In the genomic region with DNA sequence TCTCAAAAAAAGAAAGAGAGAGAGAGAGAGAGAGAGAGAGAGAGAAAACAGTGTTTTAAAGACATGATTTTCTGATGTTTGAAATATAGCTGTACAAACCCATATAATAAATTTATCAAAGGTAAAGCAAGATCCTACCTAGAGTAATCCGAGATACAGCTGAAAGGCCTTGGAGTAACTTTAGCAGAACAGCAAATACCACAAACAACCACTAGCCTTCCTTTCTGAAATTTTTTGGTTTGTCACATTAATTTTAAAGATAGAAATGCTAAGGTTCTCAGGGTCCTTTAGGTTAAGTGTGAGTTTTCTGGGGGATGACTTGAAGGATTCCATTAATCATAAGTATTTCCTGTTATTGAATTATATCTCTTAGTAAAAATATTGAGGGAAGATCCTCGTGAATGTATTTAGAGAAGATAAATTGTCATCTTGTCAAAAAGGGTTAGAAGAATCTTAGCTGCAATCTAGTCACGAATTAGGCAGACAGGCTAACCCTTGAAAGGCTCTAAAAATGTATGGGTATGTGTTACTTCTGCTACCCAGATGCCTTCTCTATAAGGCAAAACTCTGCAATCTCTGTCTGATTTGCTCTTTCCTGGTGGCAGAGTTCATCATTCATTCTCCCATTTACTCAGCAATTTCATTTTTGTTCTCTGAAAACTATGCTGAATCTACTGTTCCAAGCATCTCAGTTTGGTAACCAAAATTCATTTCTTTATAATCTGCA, we compare ENCODE assay signal across 22 cellular contexts. TPM values are rescaled to one million over a fixed set of nuclear protein-coding genes. Genes with fewer than 3 reads are reported as not detected.
A peak's percentile ranks its signal among the peaks of the same experiment; 100 is the strongest.
DNase-seq lines count a peak whose midpoint lies in the region; ATAC-seq and TF ChIP-seq lines count a peak whose summit lies in the region.
"Had no signal": no experiment of that assay in that cellular context is flagged by ENCODE, and none has a peak within 500 bp of the region (broad histone marks: within the 10 kb centered on the region; RNA-seq: fewer than 3 reads in every experiment).

No MANE protein-coding gene starts in this region.

- no peak overlapping the region for H3K4me3 ChIP-seq in CD8-positive, alpha-beta T cell (ENCODE audit: low read depth, low read length)

- POLR2A ChIA-PET in CD8-positive, alpha-beta T cell (lab: Charles Lee) = no interaction called here

- H3K36me3 ChIP-seq in CD8-positive, alpha-beta T cell (ENCODE audit: insufficient read depth, low read length) = peaks cover 6% of the 10 kb centered on the region

- no peaks in the 10 kb centered on the region for H3K9me3 ChIP-seq in CD8-positive, alpha-beta T cell (ENCODE audit: low read length)
- H3K9me3 ChIP-seq in T-helper 17 cell (ENCODE audit: control insufficient read depth, low read length, poor library complexity, severe bottlenecking) = no peaks in the 10 kb centered on the region
- H3K9me3 ChIP-seq: SK-N-SH had no signal

- no peak overlapping the region for H3K4me3 Mint-ChIP-seq in activated CD8-positive, alpha-beta memory T cell treated with anti-CD3 and anti-CD28 coated beads, Interleukin-2, amount 10 ng/mL, durations not matched to agents 7 days and 5 days
- H3K4me3 Mint-ChIP-seq in CD8-positive, alpha-beta T cell = no peak overlapping the region
- H3K4me3 Mint-ChIP-seq in T-helper 17 cell (no peak overlapping the region), natural killer cell (peak overlapping the region; percentile 79)
- H3K4me3 Mint-ChIP-seq: HFFc6 had no signal

- no peaks in the 10 kb centered on the region for H3K9me3 Mint-ChIP-seq in activated CD8-positive, alpha-beta memory T cell treated with anti-CD3 and anti-CD28 coated beads, Interleukin-2, amount 10 ng/mL, durations not matched to agents 7 days and 5 days (ENCODE audit: low read depth)
- H3K9me3 Mint-ChIP-seq in CD8-positive, alpha-beta T cell = no peaks in the 10 kb centered on the region
- no peaks in the 10 kb centered on the region for H3K9me3 Mint-ChIP-seq in natural killer cell
- H3K9me3 Mint-ChIP-seq: HFFc6 had no signal

- ATAC-seq in activated CD8-positive, alpha-beta memory T cell treated with anti-CD3 and anti-CD28 coated beads, Interleukin-2, amount 10 ng/mL, durations not matched to agents 7 days and 5 days = no peak
- no peak for ATAC-seq in CD8-positive, alpha-beta T cell
- ATAC-seq in T-helper 17 cell = no peak
- peak; percentile 55 to 72 (median 66) for ATAC-seq in natural killer cell
- ATAC-seq in GM18520 (IDR thresholded peaks at IDR 0.05; ENCODE audit: unreplicated experiment) = no peak
- no peak for ATAC-seq in HG02763 (IDR thresholded peaks at IDR 0.05; ENCODE audit: unreplicated experiment)

- H3K4me1 Mint-ChIP-seq in activated CD8-positive, alpha-beta memory T cell treated with anti-CD3 and anti-CD28 coated beads, Interleukin-2, amount 10 ng/mL, durations not matched to agents 7 days and 5 days = peaks cover 16% of the 10 kb centered on the region
- no peaks in the 10 kb centered on the region for H3K4me1 Mint-ChIP-seq in CD8-positive, alpha-beta T cell (ENCODE audit: low read depth)
- H3K4me1 Mint-ChIP-seq in T-helper 17 cell (peaks cover 9% of the 10 kb centered on the region), natural killer cell (peaks cover 36 to 45% of the 10 kb centered on the region in 2 donors)

- H3K4me1 ChIP-seq in CD8-positive, alpha-beta T cell (ENCODE audit: insufficient read depth, low read length) = no peaks in the 10 kb centered on the region

- H3K27me3 Mint-ChIP-seq in activated CD8-positive, alpha-beta memory T cell treated with anti-CD3 and anti-CD28 coated beads, Interleukin-2, amount 10 ng/mL, durations not matched to agents 7 days and 5 days = no peaks in the 10 kb centered on the region
- no peaks in the 10 kb centered on the region for H3K27me3 Mint-ChIP-seq in CD8-positive, alpha-beta T cell (ENCODE audit: low read depth)
- H3K27me3 Mint-ChIP-seq in T-helper 17 cell (no peaks in the 10 kb centered on the region), natural killer cell (ENCODE audit: low read depth in 2 of 2) (no peaks in the 10 kb centered on the region)

- no peak overlapping the region for H3K27ac ChIP-seq in CD8-positive, alpha-beta T cell (ENCODE audit: low read depth, low read length)
- H3K27ac ChIP-seq: C4-2B, RWPE1 had no signal

- CTCF ChIA-PET in activated CD8-positive, alpha-beta memory T cell treated with anti-CD3 and anti-CD28 coated beads, Interleukin-2, amount 10 ng/mL, durations not matched to agents 7 days and 5 days (lab: Charles Lee) = interaction anchor here (1.3 to 1.7 kb wide), 3 partner anchors 15 to 192 kb away, joined by 3 to 10 read pairs (median 3); partner anchors contain the start of gene IQGAP2
- CTCF ChIA-PET in CD8-positive, alpha-beta T cell (lab: Charles Lee) = interaction anchor here (0.7 to 1.8 kb wide), 3 partner anchors 12 to 283 kb away, joined by 3 to 5 read pairs (median 3); no protein-coding TSS in a partner anchor

- H3K36me3 Mint-ChIP-seq in activated CD8-positive, alpha-beta memory T cell treated with anti-CD3 and anti-CD28 coated beads, Interleukin-2, amount 10 ng/mL, durations not matched to agents 7 days and 5 days = peaks cover 63% of the 10 kb centered on the region
- peaks cover 69% of the 10 kb centered on the region for H3K36me3 Mint-ChIP-seq in CD8-positive, alpha-beta T cell
- H3K36me3 Mint-ChIP-seq in T-helper 17 cell (ENCODE audit: low read depth) (peaks cover 8% of the 10 kb centered on the region), natural killer cell (peaks cover 23% of the 10 kb centered on the region)

- DNase-seq in activated CD8-positive, alpha-beta memory T cell treated with anti-CD3 and anti-CD28 coated beads, Interleukin-2, amount 10 ng/mL, durations not matched to agents 7 days and 5 days = no peak
- no peak for DNase-seq in activated CD8-positive, alpha-beta memory T cell treated with anti-CD3 and anti-CD28 coated beads, Interleukin-2, amount 50 U/mL, for 48 hours
- DNase-seq in CD8-positive, alpha-beta T cell = no peak
- DNase-seq in T-helper 17 cell = no peak
- DNase-seq in natural killer cell = no peak
- DNase-seq: COR-L47; DMS79; H7; HFFc6; KBM-7; NCI-H1105; NCI-H146; NCI-H2029; NCI-H2227 treated with DMSO at 0.1 percent for 48 hours; NCI-H510A; NK-92 treated with Interleukin-12 subunit alpha and Interleukin-12 subunit beta, amount 100 ng/mL, for 24 hours; SIG-M5; SK-N-SH had no signal

- no peaks in the 10 kb centered on the region for H3K27me3 ChIP-seq in CD8-positive, alpha-beta T cell (ENCODE audit: insufficient read depth, low read length)

- peak overlapping the region; percentile 64 for H3K27ac Mint-ChIP-seq in activated CD8-positive, alpha-beta memory T cell treated with anti-CD3 and anti-CD28 coated beads, Interleukin-2, amount 10 ng/mL, durations not matched to agents 7 days and 5 days
- H3K27ac Mint-ChIP-seq in CD8-positive, alpha-beta T cell = peak overlapping the region; percentile 1
- H3K27ac Mint-ChIP-seq in T-helper 17 cell (peak overlapping the region; percentile 57), natural killer cell (peak overlapping the region; percentile 87)
- H3K27ac Mint-ChIP-seq: HFFc6 had no signal

- TF ChIP-seq CTCF in CD8-positive, alpha-beta T cell (IDR thresholded peaks at IDR 0.05) = no peak
- TF ChIP-seq CTCF in natural killer cell (IDR thresholded peaks at IDR 0.05) = no peak

- intact Hi-C loops in CD8-positive, alpha-beta T cell (cut with DNase I, micrococcal nuclease) = loop anchor here in 1 of 2 experiments (5.0 kb wide), 1 partner anchor 106 kb away; no protein-coding TSS in a partner anchor
- intact Hi-C loops in natural killer cell (cut with micrococcal nuclease) = no loop called here

RNA-seq across cellular contexts. Expression of gene F2RL2, which starts 27.3 kb away (rescaled TPM):
- total RNA-seq in activated CD8-positive, alpha-beta memory T cell treated with anti-CD3 and anti-CD28 coated beads, Interleukin-2, amount 10 ng/mL, durations not matched to agents 7 days and 5 days = under 1 TPM in 1 of 2 experiments, not detected in 1; 0.07 TPM
- total RNA-seq in CD8-positive, alpha-beta T cell = not detected
- total RNA-seq in T-helper 17 cell (not detected), natural killer cell (not detected)

Comparison
In these comparisons a context has a peak if more than half of its experiments do, and no peak if none do; other contexts are left out.
1. ATAC-seq: peak in natural killer cell (3 of 3); none in activated CD8-positive, alpha-beta memory T cell treated with anti-CD3 and anti-CD28 coated beads, Interleukin-2, amount 10 ng/mL, durations not matched to agents 7 days and 5 days (single experiment), CD8-positive, alpha-beta T cell (single experiment), T-helper 17 cell (single experiment), GM18520 (single experiment) and HG02763 (single experiment).
2. H3K27ac Mint-ChIP-seq: peak in every context shown above with its lines; median percentile 87 in natural killer cell; 64 in activated CD8-positive, alpha-beta memory T cell treated with anti-CD3 and anti-CD28 coated beads, Interleukin-2, amount 10 ng/mL, durations not matched to agents 7 days and 5 days; 57 in T-helper 17 cell; 1 in CD8-positive, alpha-beta T cell.